1 cellular context compared by ENCODE assay signal in genomic region chr18:31227497-31228229, GRCh38.
TF ChIP-seq lines count a peak whose summit lies in the region.

No MANE protein-coding gene starts in this region.

TF ChIP-seq in GM12878, 131 proteins besides CTCF, POLR2A, EP300 and RAD21 (continued from another document):
- no peak for TF ChIP-seq ZBTB40 (IDR thresholded peaks at IDR 0.05; ENCODE audit: borderline replicate concordance)
